Comparison of ENCODE assay signal across 24 cellular contexts in the genomic region with DNA sequence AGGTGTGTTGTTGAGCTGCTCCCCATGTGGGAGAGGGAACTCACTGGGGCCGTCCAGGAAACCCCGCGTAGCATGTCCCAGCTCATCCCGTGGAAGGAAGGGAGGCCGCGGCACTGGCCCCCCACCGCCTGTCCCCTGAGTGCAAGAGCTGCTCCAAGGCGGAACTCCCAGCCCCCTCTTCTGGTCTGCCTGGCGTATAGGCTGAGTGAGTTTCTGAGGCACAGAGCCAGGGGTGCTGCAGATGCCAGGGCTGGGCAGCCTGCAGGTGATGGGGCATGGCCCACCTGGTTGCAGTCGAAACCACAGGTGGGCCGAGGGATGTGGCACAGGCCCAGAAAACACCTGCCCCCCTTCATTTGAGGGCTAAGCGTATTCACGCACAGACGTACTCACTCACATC.
"Had no signal": no experiment of that assay in that cellular context is flagged by ENCODE, and none has a peak within 500 bp of the region (broad histone marks: within the 10 kb centered on the region; RNA-seq: fewer than 3 reads in every experiment).

No MANE protein-coding gene starts in this region.

- H3K4me1 Mint-ChIP-seq: activated B cell treated with CpG ODN at 0.5 μM for 24 hours; activated CD4-positive, alpha-beta T cell treated with anti-CD3 and anti-CD28 coated beads for 36 hours; memory B cell had no signal

- H3K9me3 Mint-ChIP-seq: activated B cell treated with CpG ODN at 0.5 μM for 24 hours; activated T-cell treated with anti-CD3 and anti-CD28 coated beads, Interleukin-2, amount 50 U/mL, for 4 hours; activated T-helper 2 cell treated with anti-CD3 and anti-CD28 coated beads, Interferon-gamma antibody, Interleukin-2, Interleukin-4, amounts not matched to agents 10 μg/mL and 5 μg/mL and 100 μg/mL, durations not matched to agents 14 hours and 24 hours and 36 hours; effector memory CD8-positive, alpha-beta T cell; memory B cell; natural killer cell treated with Interleukin-12 subunit alpha and Interleukin-12 subunit beta and Interleukin-15 and Interleukin-18, amount 100 ng/mL, for 72 hours had no signal

- H3K4me3 Mint-ChIP-seq: activated B cell treated with CpG ODN at 0.5 μM for 24 hours; activated CD4-positive, alpha-beta T cell treated with anti-CD3 and anti-CD28 coated beads for 36 hours; activated naive CD8-positive, alpha-beta T cell; activated T-cell treated with anti-CD3 and anti-CD28 coated beads, Interleukin-2, amount 50 U/mL, for 4 hours; effector memory CD8-positive, alpha-beta T cell; memory B cell; natural killer cell treated with Interleukin-12 subunit alpha and Interleukin-12 subunit beta and Interleukin-15 and Interleukin-18, amount 100 ng/mL, for 72 hours had no signal

- H3K27ac ChIP-seq: adrenal gland, ascending aorta, esophagus muscularis mucosa, sigmoid colon, thoracic aorta, upper lobe of right lung had no signal

- H3K9me3 ChIP-seq: adrenal gland, esophagus muscularis mucosa, sigmoid colon, thoracic aorta, upper lobe of right lung had no signal

- H3K36me3 Mint-ChIP-seq: activated naive CD8-positive, alpha-beta T cell; natural killer cell treated with Interleukin-12 subunit alpha and Interleukin-12 subunit beta and Interleukin-15 and Interleukin-18, amount 100 ng/mL, for 72 hours had no signal

- H3K27ac Mint-ChIP-seq: activated B cell treated with CpG ODN at 0.5 μM for 24 hours; activated CD4-positive, alpha-beta T cell treated with anti-CD3 and anti-CD28 coated beads for 36 hours; activated naive CD8-positive, alpha-beta T cell; activated T-helper 2 cell treated with anti-CD3 and anti-CD28 coated beads, Interferon-gamma antibody, Interleukin-2, Interleukin-4, amounts not matched to agents 10 μg/mL and 5 μg/mL and 100 μg/mL, durations not matched to agents 14 hours and 24 hours and 36 hours; effector memory CD8-positive, alpha-beta T cell; memory B cell; natural killer cell treated with Interleukin-12 subunit alpha and Interleukin-12 subunit beta and Interleukin-15 and Interleukin-18, amount 100 ng/mL, for 72 hours had no signal

- H3K4me1 ChIP-seq: adrenal gland, ascending aorta, sigmoid colon, upper lobe of right lung had no signal

- H3K4me3 ChIP-seq: adrenal gland, ascending aorta, esophagus muscularis mucosa, sigmoid colon, thoracic aorta, upper lobe of right lung had no signal

- H3K27me3 ChIP-seq: adrenal gland, ascending aorta, sigmoid colon, upper lobe of right lung had no signal

- DNase-seq: activated B cell treated with CpG ODN at 0.5 μM for 24 hours; activated CD4-positive, alpha-beta T cell treated with anti-CD3 and anti-CD28 coated beads for 36 hours; activated CD4-positive, alpha-beta T cell treated with anti-CD3 and anti-CD28 coated beads, Interleukin-2, amount 50 U/mL, for 4 hours; activated CD8-positive, alpha-beta memory T cell treated with anti-CD3 and anti-CD28 coated beads for 24 hours; activated CD8-positive, alpha-beta memory T cell treated with anti-CD3 and anti-CD28 coated beads, Interleukin-2, amount 50 U/mL, for 48 hours; activated naive CD4-positive, alpha-beta T cell; activated T-cell treated with anti-CD3 and anti-CD28 coated beads, Interleukin-2, amount 50 U/mL, for 4 hours; adrenal gland; central memory CD4-positive, alpha-beta T cell; effector memory CD8-positive, alpha-beta T cell; hypothalamus; sigmoid colon; stimulated activated CD4-positive, alpha-beta T cell treated with anti-CD3 and anti-CD28 coated beads, Interleukin-2, amount 100 ng/mL, for 48 hours; stimulated activated CD8-positive, alpha-beta memory T cell treated with anti-CD3 and anti-CD28 coated beads, Interleukin-4, amount 100 ng/mL, for 48 hours; stimulated activated naive CD4-positive, alpha-beta T cell; T-helper 9 cell; upper lobe of right lung had no signal

- ATAC-seq: activated CD4-positive, alpha-beta T cell treated with anti-CD3 and anti-CD28 coated beads for 36 hours; activated T-cell treated with anti-CD3 and anti-CD28 coated beads, Interleukin-2, amount 50 U/mL, for 4 hours; effector memory CD8-positive, alpha-beta T cell; natural killer cell treated with Interleukin-12 subunit alpha and Interleukin-12 subunit beta and Interleukin-15 and Interleukin-18, amount 100 ng/mL, for 72 hours; upper lobe of right lung had no signal

- H3K27me3 Mint-ChIP-seq: activated CD4-positive, alpha-beta T cell treated with anti-CD3 and anti-CD28 coated beads for 36 hours; effector memory CD8-positive, alpha-beta T cell had no signal

- H3K36me3 ChIP-seq: adrenal gland, sigmoid colon, thoracic aorta, upper lobe of right lung had no signal
